Comparison of ENCODE assay signal across 25 cellular contexts in the genomic region with DNA sequence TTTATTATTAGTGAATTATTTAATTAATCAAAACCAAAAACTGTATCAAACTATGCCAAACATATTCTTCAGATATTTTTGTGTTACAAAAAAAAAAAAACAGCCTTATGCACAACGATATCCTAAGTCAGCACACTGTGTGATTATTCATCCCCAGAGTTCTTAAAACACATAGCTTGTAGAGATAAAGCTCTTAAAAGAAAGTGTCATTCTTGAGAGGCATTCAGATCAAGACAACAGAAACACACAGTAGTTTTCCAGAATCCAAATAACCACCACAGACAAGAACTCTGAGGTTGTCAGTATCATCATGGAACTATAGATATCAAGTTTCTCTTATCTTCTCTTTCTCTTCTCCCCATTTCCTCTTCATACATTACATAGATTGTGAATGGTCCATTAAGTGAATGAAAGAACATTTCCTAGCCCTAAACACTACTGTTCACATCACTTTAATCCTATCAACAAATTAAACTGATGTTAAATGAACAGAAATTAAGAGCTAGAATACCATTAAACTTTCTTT. TPM values are rescaled to one million over a fixed set of nuclear protein-coding genes. Genes with fewer than 3 reads are reported as not detected.
A peak's percentile ranks its signal among the peaks of the same experiment; 100 is the strongest.
DNase-seq lines count a peak whose midpoint lies in the region; ATAC-seq, FAIRE-seq and TF ChIP-seq lines count a peak whose summit lies in the region.
"Had no signal": no experiment of that assay in that cellular context is flagged by ENCODE, and none has a peak within 500 bp of the region (broad histone marks: within the 10 kb centered on the region; RNA-seq: fewer than 3 reads in every experiment).

No MANE protein-coding gene starts in this region.

- TF ChIP-seq CTCF in HEK293 (tag by site-specific recombination; IDR thresholded peaks at IDR 0.05) (no peak), hepatocyte (IDR thresholded peaks at IDR 0.05; ENCODE audit: poor library complexity) (no peak), heart right ventricle (IDR thresholded peaks at IDR 0.05) (no peak)

- H2AFZ ChIP-seq in hepatocyte, result no peak overlapping the region

- H3K4me3 Mint-ChIP-seq in activated CD8-positive, alpha-beta memory T cell treated with anti-CD3 and anti-CD28 coated beads, Interleukin-2, amount 10 ng/mL, durations not matched to agents 7 days and 5 days, result no peak overlapping the region
- no peak overlapping the region for H3K4me3 Mint-ChIP-seq in activated T-helper 1 cell treated with anti-CD3 and anti-CD28 coated beads, Interleukin-12 subunit alpha, Interleukin-12 subunit beta, Interleukin-2, Interleukin-4 antibody, amounts not matched to agents 30 ng/mL and 10 ng/mL and 1 ng/mL, durations not matched to agents 14 hours and 24 hours and 36 hours
- H3K4me3 Mint-ChIP-seq: CD4-positive, CD25-positive, alpha-beta regulatory T cell; dendritic cell treated with granulocyte-macrophage colony-stimulating factor and Interleukin-4, amounts not matched to agents 40 ng/mL and 50 ng/mL, for 4 days; naive B cell had no signal

- no peak for FAIRE-seq in RCC 7860 (lab: Jason Lieb, UNC)
- FAIRE-seq: A204.1, kidney, urothelium cell line had no signal

- H3K36me3 ChIP-seq in HEK293 (ENCODE audit: control insufficient read depth in 2 of 2, insufficient read depth in 1 of 2, low read length in 2 of 2) (no peaks in the 10 kb centered on the region), hepatocyte (replicated peaks; ENCODE audit: insufficient read depth, low read depth) (no peaks in the 10 kb centered on the region), heart right ventricle (no peaks in the 10 kb centered on the region)
- H3K36me3 ChIP-seq: thoracic aorta had no signal

- no peaks in the 10 kb centered on the region for H3K27me3 Mint-ChIP-seq in activated CD8-positive, alpha-beta memory T cell treated with anti-CD3 and anti-CD28 coated beads, Interleukin-2, amount 10 ng/mL, durations not matched to agents 7 days and 5 days
- H3K27me3 Mint-ChIP-seq in activated T-helper 1 cell treated with anti-CD3 and anti-CD28 coated beads, Interleukin-12 subunit alpha, Interleukin-12 subunit beta, Interleukin-2, Interleukin-4 antibody, amounts not matched to agents 30 ng/mL and 10 ng/mL and 1 ng/mL, durations not matched to agents 14 hours and 24 hours and 36 hours (ENCODE audit: insufficient read depth), result no peaks in the 10 kb centered on the region
- H3K27me3 Mint-ChIP-seq: CD4-positive, CD25-positive, alpha-beta regulatory T cell; dendritic cell treated with granulocyte-macrophage colony-stimulating factor and Interleukin-4, amounts not matched to agents 40 ng/mL and 50 ng/mL, for 4 days; naive B cell had no signal

- POLR2A ChIA-PET in HEK293 (lab: Yijun Ruan, JAX), result interaction anchor here (0.6 to 1.0 kb wide), 3 partner anchors 10 to 231 kb away, joined by 3 to 5 read pairs (median 4); a partner anchor contains a TSS

- H3K4me3 ChIP-seq in HEK293 (ENCODE audit: low read depth, low read length), result no peak overlapping the region
- no peak overlapping the region for H3K4me3 ChIP-seq in hepatocyte
- H3K4me3 ChIP-seq in heart right ventricle, result no peak overlapping the region
- H3K4me3 ChIP-seq: skin epidermis, thoracic aorta had no signal

- H3K79me2 ChIP-seq in hepatocyte, result peaks cover 100% of the 10 kb centered on the region

- WGBS in hepatocyte (ENCODE audit: low lambda C conversion rate, missing lambda C conversion rate), result 50% methylated on average over 1 of the region's 1 CpG
- WGBS in heart right ventricle, 2 donors, result 14 to 20% methylated on average over 1 of the region's 1 CpG

- CTCF ChIA-PET in activated CD8-positive, alpha-beta memory T cell treated with anti-CD3 and anti-CD28 coated beads, Interleukin-2, amount 10 ng/mL, durations not matched to agents 7 days and 5 days (lab: Charles Lee), result interaction anchor here (1.1 to 1.8 kb wide), 2 partner anchors 14 to 27 kb away, joined by 5 to 8 read pairs; no protein-coding TSS in a partner anchor
- CTCF ChIA-PET in HEK293 (lab: Yijun Ruan, JAX), result interaction anchor here (1.2 kb wide), 1 partner anchor 14 kb away, joined by 3 read pairs; no protein-coding TSS in a partner anchor

- H4K20me1 ChIP-seq in hepatocyte (ENCODE audit: insufficient read depth, poor library complexity, severe bottlenecking), result peaks cover 58% of the 10 kb centered on the region

- H3K9me2 ChIP-seq in hepatocyte (replicated peaks; ENCODE audit: insufficient read depth), result no peaks in the 10 kb centered on the region
- H3K9me2 ChIP-seq: SK-N-SH had no signal

- peak overlapping the region; percentile 54 for H3K27ac Mint-ChIP-seq in activated CD8-positive, alpha-beta memory T cell treated with anti-CD3 and anti-CD28 coated beads, Interleukin-2, amount 10 ng/mL, durations not matched to agents 7 days and 5 days
- peak overlapping the region; percentile 27 for H3K27ac Mint-ChIP-seq in activated T-helper 1 cell treated with anti-CD3 and anti-CD28 coated beads, Interleukin-12 subunit alpha, Interleukin-12 subunit beta, Interleukin-2, Interleukin-4 antibody, amounts not matched to agents 30 ng/mL and 10 ng/mL and 1 ng/mL, durations not matched to agents 14 hours and 24 hours and 36 hours
- H3K27ac Mint-ChIP-seq: dendritic cell treated with granulocyte-macrophage colony-stimulating factor and Interleukin-4, amounts not matched to agents 40 ng/mL and 50 ng/mL, for 4 days; naive B cell had no signal

- H3K9me3 Mint-ChIP-seq in activated CD8-positive, alpha-beta memory T cell treated with anti-CD3 and anti-CD28 coated beads, Interleukin-2, amount 10 ng/mL, durations not matched to agents 7 days and 5 days (ENCODE audit: low read depth), result no peaks in the 10 kb centered on the region
- H3K9me3 Mint-ChIP-seq in activated T-helper 1 cell treated with anti-CD3 and anti-CD28 coated beads, Interleukin-12 subunit alpha, Interleukin-12 subunit beta, Interleukin-2, Interleukin-4 antibody, amounts not matched to agents 30 ng/mL and 10 ng/mL and 1 ng/mL, durations not matched to agents 14 hours and 24 hours and 36 hours, result no peaks in the 10 kb centered on the region
- H3K9me3 Mint-ChIP-seq: CD4-positive, CD25-positive, alpha-beta regulatory T cell; dendritic cell treated with granulocyte-macrophage colony-stimulating factor and Interleukin-4, amounts not matched to agents 40 ng/mL and 50 ng/mL, for 4 days; naive B cell had no signal

- H3K27me3 ChIP-seq in hepatocyte (no peaks in the 10 kb centered on the region), heart right ventricle (no peaks in the 10 kb centered on the region)

- no peaks in the 10 kb centered on the region for H3K9me3 ChIP-seq in HEK293 (ENCODE audit: control insufficient read depth, insufficient read depth, low read depth, low read length)
- H3K9me3 ChIP-seq in hepatocyte (ENCODE audit: low read depth), result no peaks in the 10 kb centered on the region
- H3K9me3 ChIP-seq in heart right ventricle, result no peaks in the 10 kb centered on the region
- H3K9me3 ChIP-seq: SK-N-SH, thoracic aorta had no signal

- H3K4me1 Mint-ChIP-seq in activated CD8-positive, alpha-beta memory T cell treated with anti-CD3 and anti-CD28 coated beads, Interleukin-2, amount 10 ng/mL, durations not matched to agents 7 days and 5 days, result peaks cover 51% of the 10 kb centered on the region
- H3K4me1 Mint-ChIP-seq in activated T-helper 1 cell treated with anti-CD3 and anti-CD28 coated beads, Interleukin-12 subunit alpha, Interleukin-12 subunit beta, Interleukin-2, Interleukin-4 antibody, amounts not matched to agents 30 ng/mL and 10 ng/mL and 1 ng/mL, durations not matched to agents 14 hours and 24 hours and 36 hours (ENCODE audit: low read depth), result peaks cover 53% of the 10 kb centered on the region

- H3K4me2 ChIP-seq in hepatocyte, result peak overlapping the region; percentile 22
- H3K4me2 ChIP-seq: SK-N-SH had no signal

- intact Hi-C loops in activated T-helper 1 cell treated with anti-CD3 and anti-CD28 coated beads, Interleukin-12 subunit alpha, Interleukin-12 subunit beta, Interleukin-2, Interleukin-4 antibody, amounts not matched to agents 30 ng/mL and 10 ng/mL and 1 ng/mL, durations not matched to agents 14 hours and 24 hours and 36 hours (cut with micrococcal nuclease), result no loop called here
- intact Hi-C loops in heart right ventricle (cut with DNase I), result no loop called here

- H3K27ac ChIP-seq in HEK293 (ENCODE audit: extremely low read depth, low read depth, low read length) (no peak overlapping the region), hepatocyte (no peak overlapping the region), heart right ventricle (no peak overlapping the region)
- H3K27ac ChIP-seq: skin epidermis, thoracic aorta had no signal

- H3K4me1 ChIP-seq in HEK293 (ENCODE audit: control insufficient read depth, insufficient read depth, low read length), result peaks cover 22% of the 10 kb centered on the region
- H3K4me1 ChIP-seq in hepatocyte (ENCODE audit: insufficient read depth), result peaks cover 5% of the 10 kb centered on the region
- H3K4me1 ChIP-seq in heart right ventricle, result peaks cover 0 to 79% (median 37%) of the 10 kb centered on the region in 9 donors

- no peak for DNase-seq in activated CD8-positive, alpha-beta memory T cell treated with anti-CD3 and anti-CD28 coated beads, Interleukin-2, amount 10 ng/mL, durations not matched to agents 7 days and 5 days
- no peak for DNase-seq in activated CD8-positive, alpha-beta memory T cell treated with anti-CD3 and anti-CD28 coated beads, Interleukin-2, amount 50 U/mL, for 4 hours
- no peak for DNase-seq in activated T-helper 1 cell treated with anti-CD3 and anti-CD28 coated beads, Interleukin-12 subunit alpha, Interleukin-12 subunit beta, Interleukin-2, Interleukin-4 antibody, amounts not matched to agents 30 ng/mL and 10 ng/mL and 1 ng/mL, durations not matched to agents 14 hours and 24 hours and 36 hours (ENCODE audit: low spot score)
- DNase-seq in hepatocyte (ENCODE audit: low spot score), result no peak
- no peak for DNase-seq in RCC 7860 (ENCODE audit: low spot score)
- DNase-seq in NCI-H128 (lab: John Stamatoyannopoulos, UW; ENCODE audit: unreplicated experiment), result no peak
- no peak for DNase-seq in heart right ventricle
- DNase-seq: activated CD4-positive, alpha-beta T cell treated with anti-CD3 and anti-CD28 coated beads for 1 hour; CD4-positive, CD25-positive, alpha-beta regulatory T cell; central memory CD4-positive, alpha-beta T cell; DMS79 treated with DMSO at 0.1 percent for 48 hours; GF-D8; kidney; naive B cell; NCI-H1105; NCI-H2029; NCI-H524 treated with DMSO at 0.1 percent for 48 hours; SK-N-SH; stimulated activated naive CD4-positive, alpha-beta T cell had no signal

- peaks cover 4% of the 10 kb centered on the region for H3K36me3 Mint-ChIP-seq in activated CD8-positive, alpha-beta memory T cell treated with anti-CD3 and anti-CD28 coated beads, Interleukin-2, amount 10 ng/mL, durations not matched to agents 7 days and 5 days
- peaks cover 2% of the 10 kb centered on the region for H3K36me3 Mint-ChIP-seq in activated T-helper 1 cell treated with anti-CD3 and anti-CD28 coated beads, Interleukin-12 subunit alpha, Interleukin-12 subunit beta, Interleukin-2, Interleukin-4 antibody, amounts not matched to agents 30 ng/mL and 10 ng/mL and 1 ng/mL, durations not matched to agents 14 hours and 24 hours and 36 hours (ENCODE audit: low read depth)
- H3K36me3 Mint-ChIP-seq: CD4-positive, CD25-positive, alpha-beta regulatory T cell; naive B cell had no signal

- peak; percentile 50 for ATAC-seq in activated CD8-positive, alpha-beta memory T cell treated with anti-CD3 and anti-CD28 coated beads, Interleukin-2, amount 10 ng/mL, durations not matched to agents 7 days and 5 days
- ATAC-seq in heart right ventricle, result no peak

RNA-seq across cellular contexts. Expression of a gene that starts 13.5 kb away (rescaled TPM):
- 10 to 100 TPM; 32.3 to 32.7 TPM for total RNA-seq in activated CD8-positive, alpha-beta memory T cell treated with anti-CD3 and anti-CD28 coated beads, Interleukin-2, amount 10 ng/mL, durations not matched to agents 7 days and 5 days
- 41.8 and 47.8 TPM in 2 replicates for total RNA-seq in activated T-helper 1 cell treated with anti-CD3 and anti-CD28 coated beads, Interleukin-12 subunit alpha, Interleukin-12 subunit beta, Interleukin-2, Interleukin-4 antibody, amounts not matched to agents 30 ng/mL and 10 ng/mL and 1 ng/mL, durations not matched to agents 14 hours and 24 hours and 36 hours
- 59.6 and 71.9 TPM in 2 replicates for total RNA-seq in hepatocyte
- polyA plus RNA-seq in hepatocyte, result 25.1 and 31.2 TPM in 2 replicates
- total RNA-seq in heart right ventricle, result 10 to 100 TPM; 26.8 to 39.3 (median 33.5) TPM
- polyA plus RNA-seq in heart right ventricle, result 10 to 100 TPM in 1 of 2 donors, 1 to 10 TPM in 1; 6.5 to 13.1 TPM
